In the genomic region with DNA sequence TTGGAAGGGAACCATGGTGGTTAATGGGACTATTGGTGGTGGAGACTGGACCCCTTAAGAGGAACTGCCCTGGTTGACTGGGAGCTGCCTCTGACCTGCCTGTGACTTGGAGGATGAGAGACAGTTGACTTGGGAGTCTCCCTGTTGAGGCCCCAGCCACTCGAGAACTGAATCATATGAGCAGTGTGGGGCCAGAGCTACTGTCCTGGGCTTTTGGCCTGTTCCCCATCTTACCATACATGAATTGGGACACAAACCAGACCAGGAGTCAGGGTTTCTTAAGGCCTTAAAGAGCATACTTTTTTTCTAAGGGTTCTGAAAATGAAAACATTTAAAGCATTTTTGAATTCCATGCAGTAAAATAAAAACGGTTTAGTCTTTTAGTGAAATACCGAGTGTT, we compare ENCODE assay signal across 1 cellular context.
TF ChIP-seq lines count a peak whose summit lies in the region.

No MANE protein-coding gene starts in this region.

TF ChIP-seq in IMR-90, 13 proteins besides CTCF, POLR2A, EP300 and RAD21:
- TF ChIP-seq RFX5 (IDR thresholded peaks at IDR 0.05; ENCODE audit: low read depth, low read length) (no peak), FOS (IDR thresholded peaks at IDR 0.05; ENCODE audit: low read depth, low read length) (no peak), MAFK (IDR thresholded peaks at IDR 0.05; ENCODE audit: low read depth, low read length) (no peak), ELK1 (IDR thresholded peaks at IDR 0.05; ENCODE audit: borderline replicate concordance, low read depth, low read length) (no peak), MXI1 (IDR thresholded peaks at IDR 0.05; ENCODE audit: borderline replicate concordance, low read depth, low read length) (no peak), SMC3 (IDR thresholded peaks at IDR 0.05; ENCODE audit: low read depth, low read length) (no peak), NFE2L2 (IDR thresholded peaks at IDR 0.05; ENCODE audit: low read depth, low read length) (no peak), BHLHE40 (IDR thresholded peaks at IDR 0.05; ENCODE audit: low read depth, low read length) (no peak), MAZ (IDR thresholded peaks at IDR 0.05; ENCODE audit: borderline replicate concordance, low read depth, low read length) (no peak), RCOR1 (IDR thresholded peaks at IDR 0.05; ENCODE audit: insufficient replicate concordance, low read length) (no peak), USF2 (IDR thresholded peaks at IDR 0.05; ENCODE audit: low read depth, low read length) (no peak), CHD1 (IDR thresholded peaks at IDR 0.05; ENCODE audit: low read depth, low read length) (no peak), CEBPB (IDR thresholded peaks at IDR 0.05; ENCODE audit: low read depth, low read length) (no peak)
